ENCODE assay signal across 11 cellular contexts in the genomic region with DNA sequence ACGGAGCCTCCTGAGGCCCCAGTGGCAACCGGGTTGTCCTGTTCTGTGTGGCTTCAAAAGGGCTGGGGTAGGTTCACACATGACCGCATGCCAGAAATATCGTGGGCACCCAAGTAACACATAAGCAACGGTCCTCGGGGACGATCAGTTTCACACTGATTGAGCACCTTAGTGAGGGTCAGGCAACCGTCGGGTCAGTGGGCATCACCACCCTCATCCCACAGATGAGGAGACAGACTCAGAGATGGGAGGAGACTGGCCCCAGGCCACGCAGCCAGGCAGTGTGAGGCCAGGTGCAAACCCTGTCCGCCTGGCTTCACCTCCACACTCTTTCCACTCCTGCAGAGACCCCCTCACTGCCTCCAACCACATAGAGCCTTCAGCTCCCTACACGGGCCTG.
"Had no signal": no experiment of that assay in that cellular context is flagged by ENCODE, and none has a peak within 500 bp of the region (broad histone marks: within the 10 kb centered on the region; RNA-seq: fewer than 3 reads in every experiment).

No MANE protein-coding gene starts in this region.

- H3K9me3 ChIP-seq: heart right ventricle had no signal

- H3K4me3 ChIP-seq: heart right ventricle, skin epidermis had no signal

- H3K36me3 Mint-ChIP-seq: mesothelial cell of epicardium; stimulated activated effector memory CD8-positive, alpha-beta T cell treated with anti-CD3 and anti-CD28 coated beads, Interleukin-12 subunit alpha, Interleukin-12 subunit beta, amount 100 ng/mL, for 72 hours had no signal

- H3K27ac Mint-ChIP-seq: activated CD4-positive, alpha-beta T cell treated with anti-CD3 and anti-CD28 coated beads for 36 hours; mesothelial cell of epicardium; stimulated activated effector memory CD8-positive, alpha-beta T cell treated with anti-CD3 and anti-CD28 coated beads, Interleukin-12 subunit alpha, Interleukin-12 subunit beta, amount 100 ng/mL, for 72 hours had no signal

- DNase-seq: activated CD4-positive, alpha-beta T cell treated with anti-CD3 and anti-CD28 coated beads for 36 hours; activated naive CD4-positive, alpha-beta T cell; heart right ventricle; kidney; left ventricle myocardium superior; T-helper 1 cell; trophoblast cell; WERI-Rb-1 had no signal

- H3K4me3 Mint-ChIP-seq: activated CD4-positive, alpha-beta T cell treated with anti-CD3 and anti-CD28 coated beads for 36 hours; mesothelial cell of epicardium; stimulated activated effector memory CD8-positive, alpha-beta T cell treated with anti-CD3 and anti-CD28 coated beads, Interleukin-12 subunit alpha, Interleukin-12 subunit beta, amount 100 ng/mL, for 72 hours had no signal

- H3K27ac ChIP-seq: heart right ventricle, skin epidermis, WERI-Rb-1 had no signal

- H3K4me1 Mint-ChIP-seq: activated CD4-positive, alpha-beta T cell treated with anti-CD3 and anti-CD28 coated beads for 36 hours; stimulated activated effector memory CD8-positive, alpha-beta T cell treated with anti-CD3 and anti-CD28 coated beads, Interleukin-12 subunit alpha, Interleukin-12 subunit beta, amount 100 ng/mL, for 72 hours had no signal

- H3K4me1 ChIP-seq: heart right ventricle had no signal

- H3K9me3 Mint-ChIP-seq: mesothelial cell of epicardium; stimulated activated effector memory CD8-positive, alpha-beta T cell treated with anti-CD3 and anti-CD28 coated beads, Interleukin-12 subunit alpha, Interleukin-12 subunit beta, amount 100 ng/mL, for 72 hours had no signal

- H3K36me3 ChIP-seq: heart right ventricle, WERI-Rb-1 had no signal
